In genomic region chr10:98957801-98958200, GRCh38 we compare ENCODE assay signal across 21 cellular contexts.
"Had no signal": no experiment of that assay in that cellular context is flagged by ENCODE, and none has a peak within 500 bp of the region (broad histone marks: within the 10 kb centered on the region; RNA-seq: fewer than 3 reads in every experiment).

No MANE protein-coding gene starts in this region.

- H3K27ac Mint-ChIP-seq: activated naive CD4-positive, alpha-beta T cell treated with anti-CD3 and anti-CD28 coated beads, Interleukin-2, amount 50 U/mL, for 24 hours; naive thymus-derived CD8-positive, alpha-beta T cell; T-helper 2 cell treated with Interferon-gamma antibody and Interleukin-4, amounts not matched to agents 5 μg/mL and 100 μg/mL, for 36 hours had no signal

- H3K4me3 ChIP-seq: gastrocnemius medialis, left ventricle myocardium inferior, prostate gland, right lobe of liver had no signal

- H3K9me3 ChIP-seq: gastrocnemius medialis, left ventricle myocardium inferior, prostate gland, right lobe of liver had no signal

- H3K27ac ChIP-seq: gastrocnemius medialis, left ventricle myocardium inferior, prostate gland, right lobe of liver had no signal

- H3K4me1 ChIP-seq: gastrocnemius medialis, left ventricle myocardium inferior, prostate gland, right lobe of liver had no signal

- FAIRE-seq: keratinocyte had no signal

- ATAC-seq: activated CD4-positive, CD25-positive, alpha-beta regulatory T cell treated with anti-CD3 and anti-CD28 coated beads, Interleukin-2, amount 50 U/mL, for 24 hours; gastrocnemius medialis; naive thymus-derived CD8-positive, alpha-beta T cell; right lobe of liver had no signal

- H3K36me3 Mint-ChIP-seq: activated naive CD4-positive, alpha-beta T cell treated with anti-CD3 and anti-CD28 coated beads, Interleukin-2, amount 50 U/mL, for 24 hours; naive thymus-derived CD8-positive, alpha-beta T cell had no signal

- H3K36me3 ChIP-seq: gastrocnemius medialis, left ventricle myocardium inferior, prostate gland, right lobe of liver had no signal

- DNase-seq: activated CD4-positive, alpha-beta T cell treated with anti-CD3 and anti-CD28 coated beads, Interleukin-2, amount 50 U/mL, for 4 hours; activated effector memory CD4-positive, alpha-beta T cell treated with Interleukin-2 at 50 U/mL for 16 hours; activated T-cell treated with anti-CD3 and anti-CD28 coated beads, Interleukin-2, amount 50 U/mL, for 1 hour; amygdala; cerebellar nuclear complex; dermis blood vessel endothelial cell; gastrocnemius medialis; left ventricle myocardium inferior; naive thymus-derived CD8-positive, alpha-beta T cell; nucleus accumbens; right lobe of liver; stimulated activated CD4-positive, alpha-beta T cell treated with anti-CD3 and anti-CD28 coated beads, Interleukin-2, amount 100 ng/mL, for 24 hours; stimulated activated naive CD4-positive, alpha-beta T cell; substantia nigra; SW 1271; trophoblast cell had no signal

- H3K4me3 Mint-ChIP-seq: activated naive CD4-positive, alpha-beta T cell treated with anti-CD3 and anti-CD28 coated beads, Interleukin-2, amount 50 U/mL, for 24 hours; naive thymus-derived CD8-positive, alpha-beta T cell; T-helper 2 cell treated with Interferon-gamma antibody and Interleukin-4, amounts not matched to agents 5 μg/mL and 100 μg/mL, for 36 hours had no signal

- H3K9me3 Mint-ChIP-seq: activated naive CD4-positive, alpha-beta T cell treated with anti-CD3 and anti-CD28 coated beads, Interleukin-2, amount 50 U/mL, for 24 hours; T-helper 2 cell treated with Interferon-gamma antibody and Interleukin-4, amounts not matched to agents 5 μg/mL and 100 μg/mL, for 36 hours had no signal

- H3K27me3 Mint-ChIP-seq: activated naive CD4-positive, alpha-beta T cell treated with anti-CD3 and anti-CD28 coated beads, Interleukin-2, amount 50 U/mL, for 24 hours had no signal

- H3K27me3 ChIP-seq: gastrocnemius medialis, right lobe of liver had no signal

- H3K4me1 Mint-ChIP-seq: activated naive CD4-positive, alpha-beta T cell treated with anti-CD3 and anti-CD28 coated beads, Interleukin-2, amount 50 U/mL, for 24 hours; naive thymus-derived CD8-positive, alpha-beta T cell had no signal
